In genomic region chr3:63141-63845, GRCh38 we compare ENCODE assay signal across 20 cellular contexts.
DNase-seq lines count a peak whose midpoint lies in the region; ATAC-seq and TF ChIP-seq lines count a peak whose summit lies in the region.
"Had no signal": no experiment of that assay in that cellular context is flagged by ENCODE, and none has a peak within 500 bp of the region (broad histone marks: within the 10 kb centered on the region; RNA-seq: fewer than 3 reads in every experiment).

No MANE protein-coding gene starts in this region.

- peak overlapping the region; percentile 15 for H2AFZ ChIP-seq in neural cell (ENCODE audit: low read depth, low read length)

- no peaks in the 10 kb centered on the region for H3K4me1 Mint-ChIP-seq in CD8-positive, alpha-beta memory T cell
- H3K4me1 Mint-ChIP-seq: activated CD4-positive, alpha-beta T cell treated with anti-CD3 and anti-CD28 coated beads, Interleukin-2, amount 10 ng/mL, durations not matched to agents 24 days and 14 days; CD4-positive, alpha-beta memory T cell had no signal

- ATAC-seq in HG03457 (IDR thresholded peaks at IDR 0.05; ENCODE audit: unreplicated experiment): no peak
- ATAC-seq: activated naive CD4-positive, alpha-beta T cell treated with anti-CD3 and anti-CD28 coated beads, Interleukin-2, amount 50 U/mL, for 72 hours; foreskin keratinocyte; GM12878 had no signal

- no peak overlapping the region for H3K27ac ChIP-seq in neural cell (ENCODE audit: low read length)
- no peak overlapping the region for H3K27ac ChIP-seq in CD8-positive, alpha-beta memory T cell (ENCODE audit: low read depth, low read length)
- H3K27ac ChIP-seq: foreskin keratinocyte, spleen had no signal

- peaks cover 10 to 20% of the 10 kb centered on the region in 2 donors for H3K27me3 Mint-ChIP-seq in CD8-positive, alpha-beta memory T cell
- H3K27me3 Mint-ChIP-seq: activated CD4-positive, alpha-beta T cell treated with anti-CD3 and anti-CD28 coated beads, Interleukin-2, amount 10 ng/mL, durations not matched to agents 24 days and 14 days had no signal

- peak overlapping the region; percentile 5 for H3K4me3 ChIP-seq in epithelial cell of esophagus (ENCODE audit: low read length)
- H3K4me3 ChIP-seq in neural cell (ENCODE audit: low read length): no peak overlapping the region
- no peak overlapping the region for H3K4me3 ChIP-seq in CD8-positive, alpha-beta memory T cell (ENCODE audit: low read length)
- H3K4me3 ChIP-seq: GM12878, MG63, spleen had no signal

- H3K4me3 Mint-ChIP-seq in CD8-positive, alpha-beta memory T cell: no peak overlapping the region
- H3K4me3 Mint-ChIP-seq: activated CD4-positive, alpha-beta T cell treated with anti-CD3 and anti-CD28 coated beads, Interleukin-2, amount 10 ng/mL, durations not matched to agents 24 days and 14 days; CD4-positive, alpha-beta memory T cell had no signal

- no peaks in the 10 kb centered on the region for H3K9me3 ChIP-seq in neural cell (ENCODE audit: low read length)
- no peaks in the 10 kb centered on the region for H3K9me3 ChIP-seq in CD8-positive, alpha-beta memory T cell (ENCODE audit: low read length)
- H3K9me3 ChIP-seq: MG63, spleen had no signal

- no peak for TF ChIP-seq RAD21 in neural cell (conservative IDR thresholded peaks at IDR 0.05)

- no peaks in the 10 kb centered on the region for H3K36me3 ChIP-seq in neural cell (ENCODE audit: insufficient read depth, low read length)
- H3K36me3 ChIP-seq in CD8-positive, alpha-beta memory T cell (ENCODE audit: insufficient read depth, low read length): no peaks in the 10 kb centered on the region
- H3K36me3 ChIP-seq: MG63, spleen had no signal

- no peak overlapping the region for H3K4me2 ChIP-seq in neural cell (ENCODE audit: low read length)

- peaks cover 0 to 3% (median 2%) of the 10 kb centered on the region in 5 donors for H3K9me3 Mint-ChIP-seq in CD8-positive, alpha-beta memory T cell
- H3K9me3 Mint-ChIP-seq: activated CD4-positive, alpha-beta T cell treated with anti-CD3 and anti-CD28 coated beads, Interleukin-2, amount 10 ng/mL, durations not matched to agents 24 days and 14 days; activated naive CD4-positive, alpha-beta T cell treated with anti-CD3 and anti-CD28 coated beads, Interleukin-2, amount 50 U/mL, for 72 hours had no signal

- H3K9ac ChIP-seq in neural cell (ENCODE audit: low read length): no peak overlapping the region

- POLR2A ChIA-PET in CD8-positive, alpha-beta memory T cell (lab: Charles Lee): no interaction called here

- H3K9me2 ChIP-seq in neural cell (ENCODE audit: insufficient read depth, low read length): no peaks in the 10 kb centered on the region

- H3K4me1 ChIP-seq in CD8-positive, alpha-beta memory T cell (ENCODE audit: insufficient read depth, low read length): no peaks in the 10 kb centered on the region
- H3K4me1 ChIP-seq: foreskin keratinocyte, spleen had no signal

- H3K36me3 Mint-ChIP-seq in CD8-positive, alpha-beta memory T cell: no peaks in the 10 kb centered on the region
- H3K36me3 Mint-ChIP-seq: activated naive CD4-positive, alpha-beta T cell treated with anti-CD3 and anti-CD28 coated beads, Interleukin-2, amount 50 U/mL, for 72 hours; CD4-positive, alpha-beta memory T cell had no signal

- H3K27ac Mint-ChIP-seq in CD8-positive, alpha-beta memory T cell: no peak overlapping the region
- H3K27ac Mint-ChIP-seq: activated CD4-positive, alpha-beta T cell treated with anti-CD3 and anti-CD28 coated beads, Interleukin-2, amount 10 ng/mL, durations not matched to agents 24 days and 14 days; activated naive CD4-positive, alpha-beta T cell treated with anti-CD3 and anti-CD28 coated beads, Interleukin-2, amount 50 U/mL, for 72 hours; CD4-positive, alpha-beta memory T cell had no signal

- no peak for TF ChIP-seq EP300 in neural cell (conservative IDR thresholded peaks at IDR 0.05; ENCODE audit: poor library complexity, severe bottlenecking)

- TF ChIP-seq CTCF in epithelial cell of esophagus (IDR thresholded peaks at IDR 0.05; ENCODE audit: insufficient read depth, low read depth, low read length, missing control alignments) (no peak), neural cell (IDR thresholded peaks at IDR 0.05; ENCODE audit: poor library complexity, severe bottlenecking) (no peak)

- H3K27me3 ChIP-seq in neural cell (ENCODE audit: insufficient read depth, low read depth, low read length): no peaks in the 10 kb centered on the region
- H3K27me3 ChIP-seq in CD8-positive, alpha-beta memory T cell (ENCODE audit: insufficient read depth, low read length, poor library complexity, severe bottlenecking): no peaks in the 10 kb centered on the region
- H3K27me3 ChIP-seq: foreskin keratinocyte, MG63, spleen had no signal

- H3K79me2 ChIP-seq in neural cell (replicated peaks; ENCODE audit: insufficient read depth, low read length): no peaks in the 10 kb centered on the region

- no peaks in the 10 kb centered on the region for H4K20me1 ChIP-seq in neural cell (ENCODE audit: insufficient read depth)

- CTCF ChIA-PET in CD8-positive, alpha-beta memory T cell (lab: Charles Lee): no interaction called here

- H3F3A ChIP-seq in neural cell (ENCODE audit: insufficient read depth, low read length, poor library complexity, severe bottlenecking): no peaks in the 10 kb centered on the region

- DNase-seq in COLO668 (lab: John Stamatoyannopoulos, UW; ENCODE audit: unreplicated experiment) (peak; percentile 6), NCI-H345 (lab: John Stamatoyannopoulos, UW) (peak; percentile 58), epithelial cell of esophagus (ENCODE audit: low read depth) (peak; percentile 38), kidney tubule cell (ENCODE audit: low spot score) (no peak), NCI-H128 (lab: John Stamatoyannopoulos, UW; ENCODE audit: unreplicated experiment) (no peak)
- no peak for DNase-seq in CD8-positive, alpha-beta memory T cell
- DNase-seq: activated CD4-positive, alpha-beta T cell treated with anti-CD3 and anti-CD28 coated beads, Interleukin-2, amount 10 ng/mL, durations not matched to agents 24 days and 14 days; CD4-positive, alpha-beta memory T cell; central memory CD4-positive, alpha-beta T cell; effector CD4-positive, alpha-beta T cell; foreskin keratinocyte; MG63; NCI-H2081 treated with DMSO at 0.1 percent for 48 hours; SIG-M5; spleen; stimulated activated naive CD4-positive, alpha-beta T cell had no signal

TF ChIP-seq in neural cell, 6 proteins besides CTCF, POLR2A, EP300 and RAD21:
- no peak for TF ChIP-seq TAF1 (IDR thresholded peaks at IDR 0.05; ENCODE audit: low read depth)
- no peak for TF ChIP-seq SMC3 (conservative IDR thresholded peaks at IDR 0.05; ENCODE audit: poor library complexity)
- no peak for TF ChIP-seq MXI1 (conservative IDR thresholded peaks at IDR 0.05; ENCODE audit: poor library complexity, severe bottlenecking)
- no peak for TF ChIP-seq POLR2AphosphoS5 (IDR thresholded peaks at IDR 0.05)
- no peak for TF ChIP-seq EZH2 (IDR thresholded peaks at IDR 0.05; ENCODE audit: borderline replicate concordance, insufficient read depth, low read length, poor library complexity, severe bottlenecking)
- no peak for TF ChIP-seq REST (IDR thresholded peaks at IDR 0.05; ENCODE audit: borderline replicate concordance)

Comparison
In these comparisons a context has a peak if more than half of its experiments do, and no peak if none do; other contexts are left out.
1. DNase-seq: peak in COLO668 (single experiment), NCI-H345 (single experiment) and epithelial cell of esophagus (single experiment); none in kidney tubule cell (single experiment), NCI-H128 (single experiment) and CD8-positive, alpha-beta memory T cell (0 of 5).